8 cellular contexts compared by ENCODE assay signal in genomic region chr12:56042430-56043203, GRCh38. TPM values are rescaled to one million over a fixed set of nuclear protein-coding genes. Genes with fewer than 3 reads are reported as not detected.
A peak's percentile ranks its signal among the peaks of the same experiment; 100 is the strongest.
DNase-seq lines count a peak whose midpoint lies in the region; ATAC-seq and TF ChIP-seq lines count a peak whose summit lies in the region.

No MANE protein-coding gene starts in this region.

- TF ChIP-seq CTCF in DOHH2 (IDR thresholded peaks at IDR 0.05; ENCODE audit: low read depth, low read length, poor library complexity, severe bottlenecking) (no peak), RWPE1 (conservative IDR thresholded peaks at IDR 0.05; ENCODE audit: low read depth) (no peak), epithelial cell of proximal tubule (conservative IDR thresholded peaks at IDR 0.05; ENCODE audit: low read depth, low read length) (no peak), parathyroid adenoma (IDR thresholded peaks at IDR 0.05) (no peak)

- H3K4me3 ChIP-seq in DOHH2 (ENCODE audit: low read length) (peak overlapping the region; percentile 79), epithelial cell of proximal tubule (ENCODE audit: low read depth, low read length) (peak overlapping the region; percentile 90), parathyroid adenoma (ENCODE audit: low read depth, low read length) (peak overlapping the region; percentile 96)

- CTCF ChIA-PET in RWPE1 (lab: Yijun Ruan, JAX): interaction anchor here (0.7 kb wide), 1 partner anchor 38 kb away, joined by 3 read pairs; no protein-coding TSS in a partner anchor

- POLR2A ChIA-PET in RWPE1 (lab: Yijun Ruan, JAX; ENCODE audit: low non-redundant PET): no interaction called here

- H3K4me2 ChIP-seq in DOHH2 (ENCODE audit: low read length): peak overlapping the region; percentile 80
- H3K4me2 ChIP-seq in parathyroid adenoma (ENCODE audit: low read length): peak overlapping the region; percentile 75

- intact Hi-C loops in posterior vena cava (cut with DNase I): no loop called here

- peak overlapping the region; percentile 94 for H3K9ac ChIP-seq in parathyroid adenoma

- peaks cover 30% of the 10 kb centered on the region for H3K79me2 ChIP-seq in DOHH2 (ENCODE audit: control insufficient read depth, low read length)
- peaks cover 17% of the 10 kb centered on the region for H3K79me2 ChIP-seq in parathyroid adenoma

- no peak for ATAC-seq in HG03521 (IDR thresholded peaks at IDR 0.05; ENCODE audit: unreplicated experiment)

- H4K20me1 ChIP-seq in DOHH2 (ENCODE audit: control insufficient read depth, insufficient read depth, low read depth, low read length): peaks cover 8% of the 10 kb centered on the region; the same call in 1 of the 2 replicates

- H3K9me3 ChIP-seq in DOHH2 (ENCODE audit: control insufficient read depth, insufficient read depth, low read length): no peaks in the 10 kb centered on the region
- H3K9me3 ChIP-seq in parathyroid adenoma (ENCODE audit: control insufficient read depth, low read length): no peaks in the 10 kb centered on the region

- no peaks in the 10 kb centered on the region for H3K9me2 ChIP-seq in DOHH2 (replicated peaks; ENCODE audit: control insufficient read depth, low read length)

- H3K27me3 ChIP-seq in DOHH2 (ENCODE audit: control insufficient read depth, low read length) (no peaks in the 10 kb centered on the region), parathyroid adenoma (ENCODE audit: control insufficient read depth, insufficient read depth, low read length) (no peaks in the 10 kb centered on the region)

- peaks cover 51% of the 10 kb centered on the region for H3F3A ChIP-seq in DOHH2 (ENCODE audit: control insufficient read depth, insufficient read depth)

- peaks cover 42% of the 10 kb centered on the region for H3K36me3 ChIP-seq in DOHH2 (ENCODE audit: control insufficient read depth, low read length)
- no peaks in the 10 kb centered on the region for H3K36me3 ChIP-seq in parathyroid adenoma (ENCODE audit: control insufficient read depth, insufficient read depth, low read length)

- peaks cover 38% of the 10 kb centered on the region for H3K4me1 ChIP-seq in DOHH2 (ENCODE audit: control insufficient read depth, low read length)
- H3K4me1 ChIP-seq in parathyroid adenoma: peaks cover 9% of the 10 kb centered on the region

- DNase-seq in RWPE1 (ENCODE audit: low spot score) (no peak), epithelial cell of proximal tubule (ENCODE audit: low read depth) (no peak), posterior vena cava (ENCODE audit: low spot score) (no peak), SW 1271 (lab: John Stamatoyannopoulos, UW) (no peak), NCI-H1930 (lab: John Stamatoyannopoulos, UW) (no peak)

- peak overlapping the region; percentile 95 for H2AFZ ChIP-seq in parathyroid adenoma

- H3K27ac ChIP-seq in DOHH2 (ENCODE audit: low read depth, low read length): peak overlapping the region; percentile 66
- peak overlapping the region; percentile 83 for H3K27ac ChIP-seq in RWPE1
- H3K27ac ChIP-seq in parathyroid adenoma: peak overlapping the region; percentile 99

RNA-seq across cellular contexts. Expression of gene RPS26, which starts 0.9 kb away (rescaled TPM):
- 3,534 and 3,636 TPM in 2 replicates for total RNA-seq in epithelial cell of proximal tubule
- total RNA-seq in posterior vena cava: 10 to 100 TPM; 33.2 to 45.2 TPM

RNA-seq across cellular contexts. Expression of gene IKZF4, which starts 21.8 kb away (rescaled TPM):
- total RNA-seq in epithelial cell of proximal tubule (0.94 and 3.1 TPM in 2 replicates), posterior vena cava (1 to 10 TPM; 5.6 to 8.6 TPM)

RNA-seq across cellular contexts. Expression of gene ERBB3, which starts 37.3 kb away (rescaled TPM):
- total RNA-seq in epithelial cell of proximal tubule (14.3 and 24.2 TPM in 2 replicates), posterior vena cava (1 to 10 TPM in 1 of 2 donors, under 1 TPM in 1; 0.71 to 1.4 TPM)

RNA-seq across cellular contexts. Expression of gene SUOX, which starts 45.5 kb away (rescaled TPM):
- 12.9 and 15.7 TPM in 2 replicates for total RNA-seq in epithelial cell of proximal tubule
- 10 to 100 TPM; 15.0 to 15.9 TPM for total RNA-seq in posterior vena cava

Comparison
In these comparisons a context has a peak if more than half of its experiments do, and no peak if none do; other contexts are left out.
1. RNA of gene RPS26, which starts 0.9 kb away (total RNA-seq): 3,534 to 3,636 TPM in epithelial cell of proximal tubule; 33.2 to 45.2 TPM in posterior vena cava; every median in the first group is over 10 times any median in the second.
2. Peak in every context shown above with its lines, with median percentiles within 50 percentile points of each other: H3K27ac ChIP-seq and H3K4me3 ChIP-seq.